Comparison of ENCODE assay signal across 22 cellular contexts in the genomic region with DNA sequence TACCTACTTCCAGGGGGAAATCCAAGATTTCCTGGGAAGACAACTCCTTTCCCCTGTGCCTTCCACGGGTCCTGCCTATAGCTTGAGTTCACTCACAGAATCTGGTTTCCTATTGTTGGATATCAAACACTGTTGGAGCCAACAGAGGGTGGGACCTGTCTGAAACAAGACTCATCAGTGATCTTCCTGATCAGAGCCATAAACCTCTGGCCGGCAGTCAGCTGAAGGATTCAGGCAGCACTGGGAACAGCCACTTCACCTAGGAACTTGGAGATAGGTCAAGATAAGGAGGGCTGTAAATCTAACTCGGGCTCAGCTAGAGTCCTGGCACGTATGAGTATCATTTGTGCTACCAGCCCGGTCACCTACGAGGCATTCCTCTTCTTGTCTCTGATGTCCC. TPM values are rescaled to one million over a fixed set of nuclear protein-coding genes. Genes with fewer than 3 reads are reported as not detected.
"Had no signal": no experiment of that assay in that cellular context is flagged by ENCODE, and none has a peak within 500 bp of the region (broad histone marks: within the 10 kb centered on the region; RNA-seq: fewer than 3 reads in every experiment).

No MANE protein-coding gene starts in this region.

- H3K4me1 ChIP-seq: uterus had no signal

- FAIRE-seq: frontal cortex, islet of Langerhans had no signal

- H3K36me3 ChIP-seq: heart left ventricle, left ventricle myocardium inferior, lower lobe of right lung, uterus had no signal

- DNase-seq: effector CD4-positive, alpha-beta T cell; heart left ventricle; hippocampal formation; left ventricle myocardium inferior; lower lobe of right lung; midbrain; naive thymus-derived CD4-positive, alpha-beta T cell; nephron progenitor cell; posterior cingulate gyrus; stimulated activated CD4-positive, alpha-beta T cell treated with anti-CD3 and anti-CD28 coated beads, Interleukin-12 subunit alpha, Interleukin-12 subunit beta, amount 100 ng/mL, for 4 hours; stimulated activated naive CD4-positive, alpha-beta T cell; uterus had no signal

- H3K9me3 ChIP-seq: heart left ventricle, left ventricle myocardium inferior, lower lobe of right lung, uterus had no signal

- H3K27ac ChIP-seq: coronary artery, heart left ventricle, left ventricle myocardium inferior, lower lobe of right lung, uterus had no signal

- ATAC-seq: heart left ventricle; lower lobe of right lung; naive thymus-derived CD4-positive, alpha-beta T cell; sciatic nerve had no signal

- H3K4me3 ChIP-seq: coronary artery, heart left ventricle, left ventricle myocardium inferior, lower lobe of right lung, uterus had no signal

- H3K27me3 ChIP-seq: uterus had no signal

RNA-seq across cellular contexts. Expression of gene LYPD8, which starts 46.9 kb away (rescaled TPM):
- total RNA-seq: cerebellum; dermis microvascular lymphatic vessel endothelial cell; frontal cortex; glomerular endothelial cell; heart left ventricle; left ventricle myocardium inferior; lower lobe of right lung; naive thymus-derived CD4-positive, alpha-beta T cell; osteoblast; pulmonary artery endothelial cell; sciatic nerve; skeletal muscle tissue; uterus had no signal
